Comparison of ENCODE assay signal across 1 cellular context in genomic region chr3:45644467-45645201, GRCh38.
TF ChIP-seq lines count a peak whose summit lies in the region.

No MANE protein-coding gene starts in this region.

TF ChIP-seq in SK-N-SH, 30 proteins besides CTCF, POLR2A, EP300 and RAD21 (continued from another document):
- TF ChIP-seq ZBTB33 (IDR thresholded peaks at IDR 0.05; ENCODE audit: borderline replicate concordance, low read depth) = 0 out of 2 replicates have a peak, but pooled peaks have one; percentile 38
- TF ChIP-seq TAF1 (IDR thresholded peaks at IDR 0.05; ENCODE audit: borderline replicate concordance, low read depth, low read length) = no peak
- TF ChIP-seq FOSL2 (IDR thresholded peaks at IDR 0.05; ENCODE audit: borderline replicate concordance, low read depth) = peak; percentile 94
- TF ChIP-seq POLR2AphosphoS5 (IDR thresholded peaks at IDR 0.05; ENCODE audit: low read depth, low read length) = peak; percentile 47; the same call in 1 of the 2 replicates
- no peak for TF ChIP-seq SIN3A (IDR thresholded peaks at IDR 0.05; ENCODE audit: borderline replicate concordance, low read depth, low read length)
- TF ChIP-seq, protein P1, sequence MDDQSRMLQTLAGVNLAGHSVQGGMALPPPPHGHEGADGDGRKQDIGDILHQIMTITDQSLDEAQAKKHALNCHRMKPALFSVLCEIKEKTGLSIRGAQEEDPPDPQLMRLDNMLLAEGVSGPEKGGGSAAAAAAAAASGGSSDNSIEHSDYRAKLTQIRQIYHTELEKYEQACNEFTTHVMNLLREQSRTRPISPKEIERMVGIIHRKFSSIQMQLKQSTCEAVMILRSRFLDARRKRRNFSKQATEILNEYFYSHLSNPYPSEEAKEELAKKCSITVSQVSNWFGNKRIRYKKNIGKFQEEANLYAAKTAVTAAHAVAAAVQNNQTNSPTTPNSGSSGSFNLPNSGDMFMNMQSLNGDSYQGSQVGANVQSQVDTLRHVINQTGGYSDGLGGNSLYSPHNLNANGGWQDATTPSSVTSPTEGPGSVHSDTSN (IDR thresholded peaks at IDR 0.05) = peak; percentile 40
- TF ChIP-seq GABPA (IDR thresholded peaks at IDR 0.05; ENCODE audit: low read depth) = no peak
- TF ChIP-seq RFX5 (IDR thresholded peaks at IDR 0.05; ENCODE audit: low read length) = no peak
- TF ChIP-seq, protein P2, sequence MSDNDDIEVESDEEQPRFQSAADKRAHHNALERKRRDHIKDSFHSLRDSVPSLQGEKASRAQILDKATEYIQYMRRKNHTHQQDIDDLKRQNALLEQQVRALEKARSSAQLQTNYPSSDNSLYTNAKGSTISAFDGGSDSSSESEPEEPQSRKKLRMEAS (IDR thresholded peaks at IDR 0.05; ENCODE audit: low read depth) = no peak
- peak; percentile 4; the same call in 1 of the 2 replicates for TF ChIP-seq RXRA (IDR thresholded peaks at IDR 0.05; ENCODE audit: borderline replicate concordance, low read depth)
- TF ChIP-seq TCF12 (IDR thresholded peaks at IDR 0.05) = peak; percentile 71
- peak; percentile 28; the same call in 1 of the 2 replicates for TF ChIP-seq NFIC (IDR thresholded peaks at IDR 0.05; ENCODE audit: borderline replicate concordance)
- no peak for TF ChIP-seq FOXJ3 (CRISPR knock-in tag; IDR thresholded peaks at IDR 0.05)
- TF ChIP-seq JUND (IDR thresholded peaks at IDR 0.05) = peak; percentile 86
- no peak for TF ChIP-seq EZH2phosphoT487 (IDR thresholded peaks at IDR 0.05; ENCODE audit: borderline replicate concordance, low read depth)
- no peak for TF ChIP-seq CHD2 (IDR thresholded peaks at IDR 0.05; ENCODE audit: low read length, partially characterized antibody)
- no peak for TF ChIP-seq IRF3 (IDR thresholded peaks at IDR 0.05; ENCODE audit: low read depth, low read length)
- no peak for TF ChIP-seq USF2 (IDR thresholded peaks at IDR 0.05; ENCODE audit: borderline replicate concordance, low read depth, low read length)
